Comparison of ENCODE assay signal across 16 cellular contexts in genomic region chr5:52443187-52443586, GRCh38.
DNase-seq lines count a peak whose midpoint lies in the region; ATAC-seq, FAIRE-seq and TF ChIP-seq lines count a peak whose summit lies in the region.
"Had no signal": no experiment of that assay in that cellular context is flagged by ENCODE, and none has a peak within 500 bp of the region (broad histone marks: within the 10 kb centered on the region; RNA-seq: fewer than 3 reads in every experiment).

No MANE protein-coding gene starts in this region.

- TF ChIP-seq POLR2A in HepG2 (IDR thresholded peaks at IDR 0.05; ENCODE audit: insufficient read depth in 1 of 2, low read depth in 2 of 2, low read length in 2 of 2) (no peak), right lobe of liver (IDR thresholded peaks at IDR 0.05) (no peak)

- TF ChIP-seq EP300 in HepG2 (IDR thresholded peaks at IDR 0.05; ENCODE audit: low read depth in 2 of 2, low read length in 2 of 2) (no peak), HepG2 (CRISPR knock-in tag; IDR thresholded peaks at IDR 0.05; ENCODE audit: borderline replicate concordance) (no peak)

- H3K36me3 ChIP-seq in HepG2 (replicated peaks in 1 of 2; ENCODE audit: control insufficient read depth in 1 of 2, insufficient read depth in 2 of 2, low read length in 2 of 2) (no peaks in the 10 kb centered on the region), right lobe of liver (no peaks in the 10 kb centered on the region)
- H3K36me3 ChIP-seq: BLaER1 treated with 17β-estradiol and CSF1 and Interleukin-3, amounts not matched to agents 10 nM and 100 nM had no signal

- no peak for FAIRE-seq in HepG2 (lab: Jason Lieb, UNC)
- FAIRE-seq: GM12878, H1 had no signal

- CTCF ChIA-PET in HepG2 (lab: Yijun Ruan, JAX; ENCODE audit: low intra/inter-chr PET ratio, low total read pairs) = no interaction called here
- CTCF ChIA-PET in HEK293T (lab: Yijun Ruan, JAX) = no interaction called here

- H3K4me1 ChIP-seq in HepG2 (ENCODE audit: insufficient read depth, low read length) = no peaks in the 10 kb centered on the region
- no peaks in the 10 kb centered on the region for H3K4me1 ChIP-seq in right lobe of liver
- H3K4me1 ChIP-seq: BLaER1 treated with 17β-estradiol and CSF1 and Interleukin-3, amounts not matched to agents 10 nM and 100 nM had no signal

- H2AFZ ChIP-seq in HepG2 (ENCODE audit: low read length) = no peak overlapping the region

- H3K27me3 ChIP-seq in HepG2 (ENCODE audit: control insufficient read depth in 1 of 2, insufficient read depth in 2 of 2, low read length in 2 of 2) (no peaks in the 10 kb centered on the region), right lobe of liver (no peaks in the 10 kb centered on the region)
- H3K27me3 ChIP-seq: BLaER1 treated with 17β-estradiol and CSF1 and Interleukin-3, amounts not matched to agents 10 nM and 100 nM had no signal

- POLR2A ChIA-PET in HepG2 (lab: Yijun Ruan, JAX) = no interaction called here
- POLR2A ChIA-PET in HEK293T (lab: Yijun Ruan, JAX) = no interaction called here

- no peak overlapping the region for H3K4me2 ChIP-seq in HepG2 (ENCODE audit: low read depth, low read length)
- H3K4me2 ChIP-seq: BLaER1 treated with 17β-estradiol and CSF1 and Interleukin-3, amounts not matched to agents 10 nM and 100 nM had no signal

- DNase-seq in HepG2 (ENCODE audit: low spot score) (no peak), right lobe of liver (no peak), MV-4-11 (lab: John Stamatoyannopoulos, UW) (peak; percentile 77), amniotic epithelial cell (ENCODE audit: low read depth) (peak; percentile 0), HEK293T (ENCODE audit: extremely low spot score) (no peak)
- DNase-seq in stimulated activated CD4-positive, alpha-beta T cell treated with anti-CD3 and anti-CD28 coated beads, Interleukin-1b, Interleukin-23, amount 100 ng/mL, for 48 hours = no peak
- DNase-seq: 8988T; Calu3; CD8-positive, alpha-beta T cell; DMS79 treated with DMSO at 0.1 percent for 48 hours; EL; H9 had no signal

- TF ChIP-seq CTCF in HepG2 (CRISPR knock-in tag; IDR thresholded peaks at IDR 0.05) = no peak
- no peak for TF ChIP-seq CTCF in right lobe of liver (IDR thresholded peaks at IDR 0.05)

- H4K20me1 ChIP-seq in HepG2 (ENCODE audit: insufficient read depth, low read length) = no peaks in the 10 kb centered on the region
- H4K20me1 ChIP-seq: BLaER1 treated with 17β-estradiol and CSF1 and Interleukin-3, amounts not matched to agents 10 nM and 100 nM had no signal

- H3K9me3 ChIP-seq in HepG2 (ENCODE audit: low read length) = no peaks in the 10 kb centered on the region
- no peaks in the 10 kb centered on the region for H3K9me3 ChIP-seq in right lobe of liver
- H3K9me3 ChIP-seq: BLaER1 treated with 17β-estradiol and CSF1 and Interleukin-3, amounts not matched to agents 10 nM and 100 nM had no signal

- no peak for TF ChIP-seq RAD21 in HepG2 (CRISPR knock-in tag; IDR thresholded peaks at IDR 0.05)

- BruUV-seq in HepG2 (replicated peaks; lab: Mats Ljungman, UMichigan) = no TSS peak

- no peaks in the 10 kb centered on the region for H3K79me2 ChIP-seq in HepG2 (ENCODE audit: insufficient read depth, low read length)

- in situ Hi-C loops in HepG2 (cut with HindIII; ENCODE audit: extremely low pct_ligation_motif_present, low pct_unique_long_range_greater_than_20kb) = no loop called here

- no peak overlapping the region for H3K9ac ChIP-seq in HepG2 (ENCODE audit: insufficient read depth, low read depth, low read length)
- H3K9ac ChIP-seq: BLaER1 treated with 17β-estradiol and CSF1 and Interleukin-3, amounts not matched to agents 10 nM and 100 nM had no signal

- no peak overlapping the region for H3K4me3 ChIP-seq in HepG2 (replicated peaks in 1 of 3; ENCODE audit: insufficient read depth in 1 of 3, low read depth in 2 of 3, low read length in 3 of 3)
- H3K4me3 ChIP-seq in right lobe of liver = no peak overlapping the region
- H3K4me3 ChIP-seq: BLaER1 treated with 17β-estradiol and CSF1 and Interleukin-3, amounts not matched to agents 10 nM and 100 nM; GM12878 had no signal

- WGBS in HepG2 (ENCODE audit: low lambda C conversion rate) = 27% methylated on average over 3 of the region's 3 CpGs
- WGBS in right lobe of liver (ENCODE audit: insufficient coverage, low coverage, low lambda C conversion rate, missing lambda C conversion rate) = 71% methylated on average over 2 of the region's 3 CpGs

- intact Hi-C loops in HepG2 (cut with micrococcal nuclease; ENCODE audit: unreplicated experiment) (no loop called here), right lobe of liver (cut with DNase I) (no loop called here)

- no peak for ATAC-seq in HepG2
- ATAC-seq in right lobe of liver = no peak
- ATAC-seq in HG02759 (IDR thresholded peaks at IDR 0.05; ENCODE audit: unreplicated experiment) = no peak
- ATAC-seq: CD8-positive, alpha-beta T cell; GM12878 had no signal

- H3K27ac ChIP-seq in HepG2 (ENCODE audit: extremely low read length, insufficient read depth, low read length) (no peak overlapping the region), right lobe of liver (no peak overlapping the region)

TF ChIP-seq in HepG2, 621 proteins besides CTCF, POLR2A, EP300 and RAD21:
- TF ChIP-seq CEBPB (IDR thresholded peaks at IDR 0.05; ENCODE audit: borderline replicate concordance, low read depth, low read length) = peak; percentile 77
- TF ChIP-seq, protein P1, sequence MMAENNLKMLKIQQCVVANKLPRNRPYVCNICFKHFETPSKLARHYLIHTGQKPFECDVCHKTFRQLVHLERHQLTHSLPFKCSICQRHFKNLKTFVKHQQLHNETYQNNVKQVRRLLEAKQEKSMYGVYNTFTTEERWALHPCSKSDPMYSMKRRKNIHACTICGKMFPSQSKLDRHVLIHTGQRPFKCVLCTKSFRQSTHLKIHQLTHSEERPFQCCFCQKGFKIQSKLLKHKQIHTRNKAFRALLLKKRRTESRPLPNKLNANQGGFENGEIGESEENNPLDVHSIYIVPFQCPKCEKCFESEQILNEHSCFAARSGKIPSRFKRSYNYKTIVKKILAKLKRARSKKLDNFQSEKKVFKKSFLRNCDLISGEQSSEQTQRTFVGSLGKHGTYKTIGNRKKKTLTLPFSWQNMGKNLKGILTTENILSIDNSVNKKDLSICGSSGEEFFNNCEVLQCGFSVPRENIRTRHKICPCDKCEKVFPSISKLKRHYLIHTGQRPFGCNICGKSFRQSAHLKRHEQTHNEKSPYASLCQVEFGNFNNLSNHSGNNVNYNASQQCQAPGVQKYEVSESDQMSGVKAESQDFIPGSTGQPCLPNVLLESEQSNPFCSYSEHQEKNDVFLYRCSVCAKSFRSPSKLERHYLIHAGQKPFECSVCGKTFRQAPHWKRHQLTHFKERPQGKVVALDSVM (CRISPR knock-in tag; IDR thresholded peaks at IDR 0.05) = no peak
- TF ChIP-seq CEBPG (CRISPR knock-in tag; IDR thresholded peaks at IDR 0.05) = peak; percentile 16; the same call in 1 of the 2 replicates
- no peak for TF ChIP-seq ZSCAN31 (CRISPR knock-in tag; IDR thresholded peaks at IDR 0.05; ENCODE audit: low read depth)
- TF ChIP-seq RBFOX2 (IDR thresholded peaks at IDR 0.05; ENCODE audit: low read depth, low read length) = no peak

TF ChIP-seq in HEK293T, 16 proteins besides CTCF, POLR2A, EP300 and RAD21:
- TF ChIP-seq ZNF384 (IDR thresholded peaks at IDR 0.05) (no peak), FOXA1 (IDR thresholded peaks at IDR 0.05) (no peak), FOXM1 (IDR thresholded peaks at IDR 0.05; ENCODE audit: borderline replicate concordance) (no peak), L3MBTL2 (conservative IDR thresholded peaks at IDR 0.05) (no peak), FOXK2 (IDR thresholded peaks at IDR 0.05) (no peak), TARDBP (IDR thresholded peaks at IDR 0.05) (no peak), BHLHE40 (IDR thresholded peaks at IDR 0.05; ENCODE audit: borderline replicate concordance) (no peak), LEF1 (IDR thresholded peaks at IDR 0.05; ENCODE audit: borderline replicate concordance) (no peak), ARNT (IDR thresholded peaks at IDR 0.05) (no peak), SUZ12 (IDR thresholded peaks at IDR 0.05) (no peak), ELF4 (IDR thresholded peaks at IDR 0.05) (no peak), NFRKB (IDR thresholded peaks at IDR 0.05) (no peak), HDGF (IDR thresholded peaks at IDR 0.05; ENCODE audit: borderline replicate concordance) (no peak), SP1 (IDR thresholded peaks at IDR 0.05) (no peak), CTBP1 (IDR thresholded peaks at IDR 0.05; ENCODE audit: borderline replicate concordance) (no peak)
- TF ChIP-seq, protein P2, sequence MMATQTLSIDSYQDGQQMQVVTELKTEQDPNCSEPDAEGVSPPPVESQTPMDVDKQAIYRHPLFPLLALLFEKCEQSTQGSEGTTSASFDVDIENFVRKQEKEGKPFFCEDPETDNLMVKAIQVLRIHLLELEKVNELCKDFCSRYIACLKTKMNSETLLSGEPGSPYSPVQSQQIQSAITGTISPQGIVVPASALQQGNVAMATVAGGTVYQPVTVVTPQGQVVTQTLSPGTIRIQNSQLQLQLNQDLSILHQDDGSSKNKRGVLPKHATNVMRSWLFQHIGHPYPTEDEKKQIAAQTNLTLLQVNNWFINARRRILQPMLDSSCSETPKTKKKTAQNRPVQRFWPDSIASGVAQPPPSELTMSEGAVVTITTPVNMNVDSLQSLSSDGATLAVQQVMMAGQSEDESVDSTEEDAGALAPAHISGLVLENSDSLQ (IDR thresholded peaks at IDR 0.05) = no peak

Comparison
In these comparisons a context has a peak if more than half of its experiments do, and no peak if none do; other contexts are left out.
1. DNase-seq: peak in MV-4-11 (single experiment) and amniotic epithelial cell (single experiment); none in HepG2 (single experiment), right lobe of liver (0 of 3), stimulated activated CD4-positive, alpha-beta T cell treated with anti-CD3 and anti-CD28 coated beads, Interleukin-1b, Interleukin-23, amount 100 ng/mL, for 48 hours (single experiment) and HEK293T (single experiment).